Comparison of ENCODE assay signal across 13 cellular contexts in the genomic region with DNA sequence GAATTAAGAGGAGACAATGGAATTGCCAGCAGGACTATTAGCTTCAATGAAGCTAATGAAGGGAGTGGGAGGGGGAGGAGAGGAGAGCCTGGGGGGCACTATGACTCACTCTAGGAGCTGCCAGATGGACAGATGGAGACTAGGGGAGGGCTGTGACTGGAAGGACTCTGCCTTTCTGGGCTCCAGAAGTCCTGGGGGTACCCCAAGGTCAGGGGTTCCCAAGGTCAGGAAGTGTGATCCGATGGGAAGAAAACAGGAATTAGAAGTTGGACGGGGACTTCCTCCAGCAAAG.
"Had no signal": no experiment of that assay in that cellular context is flagged by ENCODE, and none has a peak within 500 bp of the region (broad histone marks: within the 10 kb centered on the region; RNA-seq: fewer than 3 reads in every experiment).

No MANE protein-coding gene starts in this region.

- H3K36me3 ChIP-seq: stomach, thoracic aorta had no signal

- H3K4me3 Mint-ChIP-seq: activated CD4-positive, alpha-beta T cell treated with anti-CD3 and anti-CD28 coated beads for 36 hours; activated CD8-positive, alpha-beta T cell treated with anti-CD3 and anti-CD28 coated beads for 36 hours; activated naive CD4-positive, alpha-beta T cell treated with anti-CD3 and anti-CD28 coated beads, Interleukin-2, amount 10 ng/mL, durations not matched to agents 7 days and 5 days; mesothelial cell of epicardium had no signal

- H3K36me3 Mint-ChIP-seq: activated naive CD4-positive, alpha-beta T cell treated with anti-CD3 and anti-CD28 coated beads, Interleukin-2, amount 10 ng/mL, durations not matched to agents 7 days and 5 days; mesothelial cell of epicardium had no signal

- H3K27me3 ChIP-seq: hepatocyte, stomach had no signal

- H3K4me3 ChIP-seq: hepatocyte, skin epidermis, stomach, thoracic aorta had no signal

- H3K27ac Mint-ChIP-seq: activated CD4-positive, alpha-beta T cell treated with anti-CD3 and anti-CD28 coated beads for 36 hours; activated CD8-positive, alpha-beta T cell treated with anti-CD3 and anti-CD28 coated beads for 36 hours; mesothelial cell of epicardium had no signal

- H3K9me3 Mint-ChIP-seq: activated CD8-positive, alpha-beta T cell treated with anti-CD3 and anti-CD28 coated beads for 36 hours; activated naive CD4-positive, alpha-beta T cell treated with anti-CD3 and anti-CD28 coated beads, Interleukin-2, amount 10 ng/mL, durations not matched to agents 7 days and 5 days; mesothelial cell of epicardium had no signal

- DNase-seq: activated CD4-positive, alpha-beta T cell treated with anti-CD3 and anti-CD28 coated beads for 36 hours; activated CD8-positive, alpha-beta T cell treated with anti-CD3 and anti-CD28 coated beads for 36 hours; activated naive CD4-positive, alpha-beta T cell treated with anti-CD3 and anti-CD28 coated beads, Interleukin-2, amount 10 ng/mL, durations not matched to agents 7 days and 5 days; central memory CD4-positive, alpha-beta T cell; cortex of kidney; effector CD8-positive, alpha-beta T cell; retina; T1000 had no signal

- ATAC-seq: activated CD4-positive, alpha-beta T cell treated with anti-CD3 and anti-CD28 coated beads for 36 hours; activated CD8-positive, alpha-beta T cell treated with anti-CD3 and anti-CD28 coated beads for 36 hours had no signal
